10 cellular contexts compared by ENCODE assay signal in the genomic region with DNA sequence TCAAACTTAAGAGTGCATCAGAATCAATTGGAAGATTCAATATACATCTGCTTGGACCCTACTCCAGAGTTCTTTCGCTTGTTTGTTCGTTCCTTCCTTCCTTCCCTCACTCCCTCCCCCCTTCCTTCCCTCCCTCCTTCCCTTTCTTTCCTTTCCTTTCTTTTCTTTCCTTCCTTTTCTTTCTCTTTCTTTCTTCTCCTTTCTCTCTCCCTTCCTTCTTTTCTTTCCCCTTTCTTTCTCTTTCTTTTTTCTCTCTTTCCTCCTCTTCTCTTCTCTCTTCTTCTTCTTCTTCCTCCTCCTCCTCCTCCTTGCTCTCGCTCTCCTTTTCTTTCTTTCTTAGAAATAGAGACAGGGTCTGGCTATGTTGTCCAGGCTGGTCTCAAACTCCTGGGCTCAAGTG.
"Had no signal": no experiment of that assay in that cellular context is flagged by ENCODE, and none has a peak within 500 bp of the region (broad histone marks: within the 10 kb centered on the region; RNA-seq: fewer than 3 reads in every experiment).

No MANE protein-coding gene starts in this region.

- DNase-seq: GM23248, GOT3, H7, IMR-90, Karpas-422, KBM-7 had no signal

- ATAC-seq: HCT116 had no signal

- H3K4me3 ChIP-seq: GM23248, HAP-1 had no signal

- H3K27ac ChIP-seq: GM23248, HL-60, KMS-11 had no signal

- H3K9me3 ChIP-seq: HAP-1 had no signal

- H3K4me1 ChIP-seq: HAP-1 had no signal

- H3K36me3 ChIP-seq: HAP-1 had no signal
